Comparison of ENCODE assay signal across 18 cellular contexts in genomic region chr18:28736951-28737350, GRCh38.
DNase-seq lines count a peak whose midpoint lies in the region; ATAC-seq, FAIRE-seq and TF ChIP-seq lines count a peak whose summit lies in the region.
"Had no signal": no experiment of that assay in that cellular context is flagged by ENCODE, and none has a peak within 500 bp of the region (broad histone marks: within the 10 kb centered on the region; RNA-seq: fewer than 3 reads in every experiment).

No MANE protein-coding gene starts in this region.

- peaks cover 14% of the 10 kb centered on the region; the same call in 2 of the 3 replicates for H3K4me1 ChIP-seq in A549
- peaks cover 14% of the 10 kb centered on the region for H3K4me1 ChIP-seq in RWPE2 (ENCODE audit: insufficient read depth, poor library complexity, severe bottlenecking)
- peaks cover 4% of the 10 kb centered on the region for H3K4me1 ChIP-seq in mesodermal cell (ENCODE audit: control insufficient read depth, insufficient read depth, low read length, poor library complexity, severe bottlenecking)
- H3K4me1 ChIP-seq: Peyer's patch had no signal

- TF ChIP-seq CTCF in A549 (IDR thresholded peaks at IDR 0.05) (no peak), RWPE2 (IDR thresholded peaks at IDR 0.05; ENCODE audit: poor library complexity, severe bottlenecking) (no peak)

- DNase-seq in A549 (ENCODE audit: low read depth in 1 of 2, low spot score in 1 of 2) (no peak), HCEC 1CT (peak; percentile 54), RWPE2 (ENCODE audit: low spot score) (no peak), GM12892 (ENCODE audit: insufficient read length) (no peak)
- no peak for DNase-seq in activated CD4-positive, CD25-positive, alpha-beta regulatory T cell (lab: John Stamatoyannopoulos, UW)
- DNase-seq: DND-41, KBM-7, NCI-H1092, NCI-H2081 treated with DMSO at 0.1 percent for 48 hours, NCI-H524, Peyer's patch, SIG-M5 had no signal

- no peak for TF ChIP-seq EP300 in A549 (IDR thresholded peaks at IDR 0.05)

- FAIRE-seq in A549 (lab: Jason Lieb, UNC) (no peak), GM12892 (lab: Jason Lieb, UNC) (no peak)
- FAIRE-seq: A204.1 had no signal

- H3K36me3 ChIP-seq in RWPE2 (ENCODE audit: low read depth) (no peaks in the 10 kb centered on the region), mesodermal cell (ENCODE audit: control insufficient read depth, insufficient read depth, low read length) (no peaks in the 10 kb centered on the region)
- H3K36me3 ChIP-seq: Peyer's patch had no signal

- CTCF ChIA-PET in A549 (lab: Yijun Ruan, JAX), result no interaction called here

- POLR2A ChIA-PET in A549 (lab: Yijun Ruan, JAX), result no interaction called here

- H3K9me3 ChIP-seq in A549 (no peaks in the 10 kb centered on the region), RWPE2 (ENCODE audit: severe bottlenecking) (no peaks in the 10 kb centered on the region), mesodermal cell (ENCODE audit: control insufficient read depth, low read length) (no peaks in the 10 kb centered on the region)
- H3K9me3 ChIP-seq: Peyer's patch had no signal

- no peak for TF ChIP-seq RAD21 in A549 (conservative IDR thresholded peaks at IDR 0.05 in 1 of 2, IDR thresholded peaks at IDR 0.05 in 1 of 2)

- ATAC-seq in A549 (no peak), RWPE2 (ENCODE audit: low read depth) (peak; percentile 49; the same call in 1 of the 3 replicates), GM21360 (IDR thresholded peaks at IDR 0.05; ENCODE audit: unreplicated experiment) (no peak), GM19452 (IDR thresholded peaks at IDR 0.05; ENCODE audit: unreplicated experiment) (no peak)
- ATAC-seq: HCT116 had no signal

- no peak overlapping the region for H3K4me2 ChIP-seq in A549

- peak overlapping the region; percentile 56 to 64; a peak in 4 of 6 replicates for H3K27ac ChIP-seq in A549
- H3K27ac ChIP-seq in RWPE2 (ENCODE audit: poor library complexity, severe bottlenecking), result peak overlapping the region; percentile 95
- peak overlapping the region; percentile 72 for H3K27ac ChIP-seq in mesodermal cell (ENCODE audit: low read depth, low read length, severe bottlenecking)
- H3K27ac ChIP-seq: C4-2B, Peyer's patch had no signal

- H3K4me3 ChIP-seq in A549 (no peak overlapping the region), RWPE2 (ENCODE audit: severe bottlenecking) (no peak overlapping the region), mesodermal cell (ENCODE audit: extremely low read depth, insufficient read depth, low read length, poor library complexity, severe bottlenecking) (no peak overlapping the region)
- H3K4me3 ChIP-seq: Peyer's patch had no signal

- H3K27me3 ChIP-seq in RWPE2 (ENCODE audit: insufficient read depth, poor library complexity, severe bottlenecking), result no peaks in the 10 kb centered on the region
- H3K27me3 ChIP-seq: Peyer's patch had no signal

- TF ChIP-seq POLR2A in A549 (IDR thresholded peaks at IDR 0.05; ENCODE audit: low read length), result no peak
- no peak for TF ChIP-seq POLR2A in GM12892 (IDR thresholded peaks at IDR 0.05; ENCODE audit: low read depth, low read length)

TF ChIP-seq in A549, 52 proteins besides CTCF, POLR2A, EP300 and RAD21:
- TF ChIP-seq MYC (IDR thresholded peaks at IDR 0.05; ENCODE audit: borderline replicate concordance, low read length) (no peak), MAFK (IDR thresholded peaks at IDR 0.05; ENCODE audit: partially characterized antibody) (no peak), KDM5A (IDR thresholded peaks at IDR 0.05) (no peak), RFX5 (IDR thresholded peaks at IDR 0.05) (no peak), CBX8 (IDR thresholded peaks at IDR 0.05) (no peak), E2F6 (IDR thresholded peaks at IDR 0.05; ENCODE audit: borderline replicate concordance, low read depth) (no peak), CHD2 (IDR thresholded peaks at IDR 0.05; ENCODE audit: low read length, partially characterized antibody) (no peak), HEYL (CRISPR knock-in tag; IDR thresholded peaks at IDR 0.05) (no peak), NR3C1 (IDR thresholded peaks at IDR 0.05) (no peak), HDAC2 (IDR thresholded peaks at IDR 0.05) (no peak), FOSB (CRISPR knock-in tag; IDR thresholded peaks at IDR 0.05) (no peak), KDM1A (IDR thresholded peaks at IDR 0.05; ENCODE audit: low read depth) (no peak), FOXS1 (CRISPR knock-in tag; IDR thresholded peaks at IDR 0.05) (no peak), EHMT2 (IDR thresholded peaks at IDR 0.05; ENCODE audit: low read depth) (no peak), USF2 (IDR thresholded peaks at IDR 0.05) (no peak), PHF8 (IDR thresholded peaks at IDR 0.05; ENCODE audit: borderline replicate concordance, low read depth) (no peak), HMGXB4 (CRISPR knock-in tag; IDR thresholded peaks at IDR 0.05; ENCODE audit: borderline replicate concordance) (no peak), EHF (CRISPR knock-in tag; IDR thresholded peaks at IDR 0.05) (no peak)
